ENCODE assay signal across 8 cellular contexts in genomic region chr9:92097997-92098482, GRCh38. TPM values are rescaled to one million over a fixed set of nuclear protein-coding genes. Genes with fewer than 3 reads are reported as not detected.
DNase-seq lines count a peak whose midpoint lies in the region; ATAC-seq and TF ChIP-seq lines count a peak whose summit lies in the region.

No MANE protein-coding gene starts in this region.

- no peaks in the 10 kb centered on the region for H3K27me3 Mint-ChIP-seq in activated T-cell treated with anti-CD3 and anti-CD28 coated beads, Interleukin-2, amount 50 U/mL, for 72 hours (ENCODE audit: low read depth)

- no peaks in the 10 kb centered on the region for H3K36me3 ChIP-seq in uterus

- H3K4me1 Mint-ChIP-seq in activated T-cell treated with anti-CD3 and anti-CD28 coated beads, Interleukin-2, amount 50 U/mL, for 72 hours (ENCODE audit: low read depth) = peaks cover 47% of the 10 kb centered on the region

- H3K9me3 Mint-ChIP-seq in activated T-cell treated with anti-CD3 and anti-CD28 coated beads, Interleukin-2, amount 50 U/mL, for 72 hours = peaks cover 0 to 1% of the 10 kb centered on the region in 2 donors

- intact Hi-C loops in uterus (cut with DNase I; ENCODE audit: low total_unique reads) = no loop called here

- peaks cover 3 to 10% of the 10 kb centered on the region in 2 donors for H3K36me3 Mint-ChIP-seq in activated T-cell treated with anti-CD3 and anti-CD28 coated beads, Interleukin-2, amount 50 U/mL, for 72 hours (ENCODE audit: insufficient read depth in 2 of 2)

- DNase-seq in activated T-cell treated with anti-CD3 and anti-CD28 coated beads, Interleukin-2, amount 50 U/mL, for 72 hours = peak; percentile 63 to 65
- DNase-seq in fibroblast of mammary gland (ENCODE audit: low read depth) = peak; percentile 89
- peak in 51 of 56 donors; percentile 8 to 88 (median 54) for DNase-seq in nucleus accumbens (lab: John Stamatoyannopoulos, UW)
- DNase-seq in uterus = peak; percentile 47 to 77
- no peak for DNase-seq in GM13977 (ENCODE audit: low spot score)
- DNase-seq in NCI-H1048 (lab: John Stamatoyannopoulos, UW) = no peak
- DNase-seq in NCI-H2171 (lab: John Stamatoyannopoulos, UW) = no peak

- H3K9me3 ChIP-seq in uterus = no peaks in the 10 kb centered on the region

- no peaks in the 10 kb centered on the region for H3K4me1 ChIP-seq in uterus

- H3K27me3 ChIP-seq in uterus = no peaks in the 10 kb centered on the region

- peak overlapping the region in 1 of 2 donors; percentile 2 for H3K27ac ChIP-seq in uterus

- no peak for TF ChIP-seq POLR2A in uterus (IDR thresholded peaks at IDR 0.05)

- H3K4me3 ChIP-seq in fibroblast of mammary gland (ENCODE audit: control insufficient read depth, low read depth, low read length) = peak overlapping the region; percentile 19
- H3K4me3 ChIP-seq in uterus = peak overlapping the region; percentile 11 to 21

- peak; percentile 58 for ATAC-seq in GM19463 (IDR thresholded peaks at IDR 0.05; ENCODE audit: unreplicated experiment)
- no peak for ATAC-seq in activated T-cell treated with anti-CD3 and anti-CD28 coated beads, Interleukin-2, amount 50 U/mL, for 72 hours (replicated peaks in 1 of 2)

- peak overlapping the region; percentile 16 to 23 for H3K4me3 Mint-ChIP-seq in activated T-cell treated with anti-CD3 and anti-CD28 coated beads, Interleukin-2, amount 50 U/mL, for 72 hours

- TF ChIP-seq CTCF in fibroblast of mammary gland (conservative IDR thresholded peaks at IDR 0.05; ENCODE audit: control insufficient read depth, insufficient read depth, low read depth, low read length) = no peak
- no peak for TF ChIP-seq CTCF in uterus (IDR thresholded peaks at IDR 0.05)
- no peak for TF ChIP-seq CTCF in GM13977 (IDR thresholded peaks at IDR 0.05; ENCODE audit: extremely low read depth, insufficient read depth, missing control alignments)

- in situ Hi-C loops in GM13977 (cut with MboI; ENCODE audit: low pct_unique_long_range_greater_than_20kb, low sequenced_read_pairs, unreplicated experiment) = no loop called here

- peak overlapping the region; percentile 49 for H3K27ac Mint-ChIP-seq in activated T-cell treated with anti-CD3 and anti-CD28 coated beads, Interleukin-2, amount 50 U/mL, for 72 hours

RNA-seq across cellular contexts. Expression of gene SPTLC1, which starts 17.2 kb away (rescaled TPM):
- 10 to 100 TPM; 54.4 to 55.5 TPM for total RNA-seq in activated T-cell treated with anti-CD3 and anti-CD28 coated beads, Interleukin-2, amount 50 U/mL, for 72 hours
- total RNA-seq in uterus = 100 to 1,000 TPM in 1 of 4 donors, 10 to 100 TPM in 3; 42.9 to 153 (median 70.8) TPM

Comparison
In these comparisons a context has a peak if more than half of its experiments do, and no peak if none do; other contexts are left out.
1. DNase-seq: peak in activated T-cell treated with anti-CD3 and anti-CD28 coated beads, Interleukin-2, amount 50 U/mL, for 72 hours (2 of 2), fibroblast of mammary gland (single experiment), nucleus accumbens (51 of 56) and uterus (2 of 2); none in GM13977 (single experiment), NCI-H1048 (single experiment) and NCI-H2171 (single experiment).